ENCODE assay signal across 27 cellular contexts in genomic region chr17:28511858-28512461, GRCh38. TPM values are rescaled to one million over a fixed set of nuclear protein-coding genes. Genes with fewer than 3 reads are reported as not detected.
"Had no signal": no experiment of that assay in that cellular context is flagged by ENCODE, and none has a peak within 500 bp of the region (broad histone marks: within the 10 kb centered on the region; RNA-seq: fewer than 3 reads in every experiment).

No MANE protein-coding gene starts in this region.

- H3K27ac ChIP-seq: breast epithelium, gastrocnemius medialis, left lung, parathyroid adenoma, transverse colon, uterus had no signal

- H2AFZ ChIP-seq: parathyroid adenoma had no signal

- H3K4me3 Mint-ChIP-seq: activated CD4-positive, alpha-beta memory T cell treated with anti-CD3 and anti-CD28 coated beads for 36 hours; activated naive CD8-positive, alpha-beta T cell treated with anti-CD3 and anti-CD28 coated beads for 36 hours; naive B cell; stimulated activated naive B cell treated with anti-CD40 and anti-IgM and Interleukin-4, amounts not matched to agents 10 μg/mL and 1 μg/mL and 100 μg/mL, for 72 hours had no signal

- H3K36me3 Mint-ChIP-seq: activated CD4-positive, alpha-beta memory T cell treated with anti-CD3 and anti-CD28 coated beads for 36 hours; activated naive CD8-positive, alpha-beta T cell treated with anti-CD3 and anti-CD28 coated beads for 36 hours; naive B cell; stimulated activated naive B cell treated with anti-CD40 and anti-IgM and Interleukin-4, amounts not matched to agents 10 μg/mL and 1 μg/mL and 100 μg/mL, for 72 hours had no signal

- H3K9me3 ChIP-seq: breast epithelium, gastrocnemius medialis, left lung, transverse colon, uterus had no signal

- H3K9ac ChIP-seq: parathyroid adenoma had no signal

- ATAC-seq: gastrocnemius medialis; left lung; sciatic nerve; stimulated activated naive B cell treated with anti-CD40 and anti-IgM and Interleukin-4, amounts not matched to agents 10 μg/mL and 1 μg/mL and 100 μg/mL, for 72 hours had no signal

- H3K4me1 ChIP-seq: breast epithelium, gastrocnemius medialis, left lung, uterus had no signal

- H3K4me1 Mint-ChIP-seq: activated naive CD8-positive, alpha-beta T cell treated with anti-CD3 and anti-CD28 coated beads for 36 hours had no signal

- DNase-seq: activated CD4-positive, alpha-beta memory T cell treated with anti-CD3 and anti-CD28 coated beads for 36 hours; activated CD4-positive, alpha-beta T cell treated with anti-CD3 and anti-CD28 coated beads for 48 hours; activated naive CD4-positive, alpha-beta T cell treated with Interleukin-2 at 50 U/mL for 16 hours; activated naive CD8-positive, alpha-beta T cell treated with anti-CD3 and anti-CD28 coated beads for 36 hours; activated T-cell treated with anti-CD3 and anti-CD28 coated beads, Interleukin-2, amount 50 U/mL, for 48 hours; cortex of kidney; effector CD4-positive, alpha-beta T cell; gastrocnemius medialis; hippocampal formation; kidney glomerular epithelial cell; naive B cell; nucleus accumbens; stimulated activated CD4-positive, alpha-beta T cell treated with anti-CD3 and anti-CD28 coated beads, Interleukin-15, amount 100 ng/mL, for 24 hours; stimulated activated naive B cell treated with anti-CD40 and anti-IgM and Interleukin-4, amounts not matched to agents 10 μg/mL and 1 μg/mL and 100 μg/mL, for 72 hours; T-helper 9 cell; transverse colon; uterus had no signal

- H3K4me2 ChIP-seq: smooth muscle cell had no signal

- H3K36me3 ChIP-seq: breast epithelium, gastrocnemius medialis, left lung, transverse colon, uterus had no signal

- H3K27ac Mint-ChIP-seq: activated CD4-positive, alpha-beta memory T cell treated with anti-CD3 and anti-CD28 coated beads for 36 hours; activated naive CD8-positive, alpha-beta T cell treated with anti-CD3 and anti-CD28 coated beads for 36 hours; stimulated activated naive B cell treated with anti-CD40 and anti-IgM and Interleukin-4, amounts not matched to agents 10 μg/mL and 1 μg/mL and 100 μg/mL, for 72 hours had no signal

- FAIRE-seq: astrocyte had no signal

- H3K79me2 ChIP-seq: parathyroid adenoma had no signal

- H3K9me3 Mint-ChIP-seq: activated CD4-positive, alpha-beta memory T cell treated with anti-CD3 and anti-CD28 coated beads for 36 hours; naive B cell; stimulated activated naive B cell treated with anti-CD40 and anti-IgM and Interleukin-4, amounts not matched to agents 10 μg/mL and 1 μg/mL and 100 μg/mL, for 72 hours had no signal

- H3K4me3 ChIP-seq: breast epithelium, gastrocnemius medialis, left lung, lung, smooth muscle cell, transverse colon, uterus had no signal

RNA-seq across cellular contexts. Expression of gene FOXN1, which starts 5.8 kb away (rescaled TPM):
- total RNA-seq: activated CD4-positive, alpha-beta memory T cell treated with anti-CD3 and anti-CD28 coated beads for 36 hours; activated naive CD8-positive, alpha-beta T cell treated with anti-CD3 and anti-CD28 coated beads for 36 hours; astrocyte; gastrocnemius medialis; mesenteric fat pad; sciatic nerve; temporal lobe; uterus had no signal
- polyA plus RNA-seq: neural cell, smooth muscle cell had no signal

RNA-seq across cellular contexts. Expression of gene SLC13A2, which starts 38.5 kb away (rescaled TPM):
- total RNA-seq: activated CD4-positive, alpha-beta memory T cell treated with anti-CD3 and anti-CD28 coated beads for 36 hours; activated naive CD8-positive, alpha-beta T cell treated with anti-CD3 and anti-CD28 coated beads for 36 hours; astrocyte; left lung; sciatic nerve; smooth muscle cell; temporal lobe; uterus had no signal
- polyA plus RNA-seq: neural cell, smooth muscle cell had no signal
